Comparison of ENCODE assay signal across 1 cellular context in genomic region chr1:24463756-24464377, GRCh38.
TF ChIP-seq lines count a peak whose summit lies in the region.

No MANE protein-coding gene starts in this region.

TF ChIP-seq in K562, 482 proteins besides CTCF, POLR2A, EP300 and RAD21:
- TF ChIP-seq SREBF1 (IDR thresholded peaks at IDR 0.05; ENCODE audit: borderline replicate concordance, low read depth, low read length) (no peak), CBFA2T3 (IDR thresholded peaks at IDR 0.05) (peak; percentile 52), PKNOX1 (IDR thresholded peaks at IDR 0.05) (no peak), ARID1B (IDR thresholded peaks at IDR 0.05) (0 out of 2 replicates have a peak, but pooled peaks have one; percentile 28), TEAD4 (IDR thresholded peaks at IDR 0.05; ENCODE audit: low read length) (peak; percentile 29; the same call in 1 of the 2 replicates), TEAD4 (CRISPR knock-in tag; IDR thresholded peaks at IDR 0.05; ENCODE audit: borderline replicate concordance) (no peak), TEAD1 (CRISPR knock-in tag; IDR thresholded peaks at IDR 0.05) (no peak), TCF3 (CRISPR knock-in tag; IDR thresholded peaks at IDR 0.05) (peak; percentile 37; the same call in 1 of the 2 replicates)
